ENCODE assay signal across 11 cellular contexts in the genomic region with DNA sequence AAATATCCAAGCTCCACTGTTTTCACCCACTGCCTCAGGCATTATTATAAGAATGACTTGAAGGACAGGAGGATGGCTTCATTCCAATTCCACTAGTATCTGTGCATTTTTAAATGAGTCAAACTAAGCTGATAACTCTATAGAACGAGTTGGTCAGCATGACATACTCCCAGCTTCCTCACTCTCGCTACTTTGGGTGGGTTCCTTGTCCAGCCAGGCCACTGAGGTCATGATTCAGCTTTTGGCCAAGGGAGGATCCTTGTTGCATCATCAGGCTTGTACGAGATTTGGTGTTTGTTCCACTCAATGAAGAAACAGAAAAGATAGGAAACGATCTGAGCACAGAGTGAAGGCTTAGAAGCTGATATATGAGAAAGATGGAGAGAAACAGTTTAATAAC. TPM values are rescaled to one million over a fixed set of nuclear protein-coding genes. Genes with fewer than 3 reads are reported as not detected.
DNase-seq lines count a peak whose midpoint lies in the region; ATAC-seq, FAIRE-seq and TF ChIP-seq lines count a peak whose summit lies in the region.
"Had no signal": no experiment of that assay in that cellular context is flagged by ENCODE, and none has a peak within 500 bp of the region (broad histone marks: within the 10 kb centered on the region; RNA-seq: fewer than 3 reads in every experiment).

No MANE protein-coding gene starts in this region.

- H3K4ac ChIP-seq in mesenchymal stem cell (ENCODE audit: low read depth in 1 of 2, low read length in 2 of 2) = no peak overlapping the region

- peaks cover 3 to 11% of the 10 kb centered on the region in 2 experiments for H3K36me3 ChIP-seq in endothelial cell of umbilical vein (ENCODE audit: control insufficient read depth in 2 of 2, extremely low read depth in 1 of 2, insufficient read depth in 2 of 2, low read length in 2 of 2)
- peaks cover 0 to 30% of the 10 kb centered on the region in 2 experiments for H3K36me3 ChIP-seq in mesenchymal stem cell (ENCODE audit: control insufficient read depth in 1 of 2, insufficient read depth in 2 of 2, low read depth in 1 of 2, low read length in 2 of 2)
- no peaks in the 10 kb centered on the region for H3K36me3 ChIP-seq in aorta (ENCODE audit: control insufficient read depth in 1 of 2, insufficient read depth in 2 of 2, low read length in 1 of 2)

- no peak for TF ChIP-seq CTCF in endothelial cell of umbilical vein (IDR thresholded peaks at IDR 0.05; ENCODE audit: extremely low read depth in 1 of 2, insufficient read depth in 1 of 2, low read depth in 1 of 2, low read length in 2 of 2)

- ATAC-seq in activated CD8-positive, alpha-beta memory T cell treated with anti-CD3 and anti-CD28 coated beads, Interleukin-2, amount 10 ng/mL, durations not matched to agents 7 days and 5 days = no peak
- ATAC-seq in aorta (ENCODE audit: low FRiP score) = peak; percentile 70
- ATAC-seq in GM21786 (IDR thresholded peaks at IDR 0.05; ENCODE audit: unreplicated experiment) = no peak
- ATAC-seq in HG03469 (IDR thresholded peaks at IDR 0.05; ENCODE audit: unreplicated experiment) = no peak

- H3K4me1 Mint-ChIP-seq in activated CD8-positive, alpha-beta memory T cell treated with anti-CD3 and anti-CD28 coated beads, Interleukin-2, amount 10 ng/mL, durations not matched to agents 7 days and 5 days = peaks cover 61% of the 10 kb centered on the region

- CTCF ChIA-PET in activated CD8-positive, alpha-beta memory T cell treated with anti-CD3 and anti-CD28 coated beads, Interleukin-2, amount 10 ng/mL, durations not matched to agents 7 days and 5 days (lab: Charles Lee) = interaction anchor here (1.0 to 3.5 kb wide), 4 partner anchors 10 to 42 kb away, joined by 3 to 11 read pairs (median 3); a partner anchor contains a TSS
- CTCF ChIA-PET in endothelial cell of umbilical vein (lab: Charles Lee) = interaction anchor here (1.0 to 3.7 kb wide), 8 partner anchors 10 to 283 kb away, joined by 3 to 18 read pairs (median 4); no protein-coding TSS in a partner anchor

- peak overlapping the region; percentile 77 for H3K27ac ChIP-seq in endothelial cell of umbilical vein (ENCODE audit: insufficient read depth, low read depth, low read length)
- no peak overlapping the region for H3K27ac ChIP-seq in mesenchymal stem cell (ENCODE audit: low read length, poor library complexity, severe bottlenecking)
- peak overlapping the region; percentile 76 to 79 for H3K27ac ChIP-seq in aorta (ENCODE audit: low read depth in 1 of 2, low read length in 2 of 2)
- H3K27ac ChIP-seq: 22Rv1 had no signal

- H3K4me3 Mint-ChIP-seq in activated CD8-positive, alpha-beta memory T cell treated with anti-CD3 and anti-CD28 coated beads, Interleukin-2, amount 10 ng/mL, durations not matched to agents 7 days and 5 days = no peak overlapping the region
- H3K4me3 Mint-ChIP-seq: activated B cell treated with CpG ODN at 0.5 μM for 24 hours had no signal

- peaks cover 63% of the 10 kb centered on the region for H3K79me2 ChIP-seq in endothelial cell of umbilical vein (ENCODE audit: control insufficient read depth, insufficient read depth, low read length)

- no peaks in the 10 kb centered on the region for H3K9me3 Mint-ChIP-seq in activated CD8-positive, alpha-beta memory T cell treated with anti-CD3 and anti-CD28 coated beads, Interleukin-2, amount 10 ng/mL, durations not matched to agents 7 days and 5 days (ENCODE audit: low read depth)
- H3K9me3 Mint-ChIP-seq: activated B cell treated with CpG ODN at 0.5 μM for 24 hours had no signal

- no peak overlapping the region for H2BK120ac ChIP-seq in mesenchymal stem cell (ENCODE audit: low read depth, low read length)

- H2BK15ac ChIP-seq in mesenchymal stem cell (ENCODE audit: low read depth, poor library complexity, severe bottlenecking) = no peak overlapping the region

- no peak overlapping the region for H3K23ac ChIP-seq in mesenchymal stem cell (ENCODE audit: low read length in 2 of 2)

- intact Hi-C loops in endothelial cell of umbilical vein (cut with micrococcal nuclease) = loop anchor here (1.0 to 10.0 kb wide), 4 partner anchors 106 to 1372 kb away; a partner anchor contains a TSS
- intact Hi-C loops in aorta (cut with DNase I) = no loop called here

- no peak for DNase-seq in activated CD8-positive, alpha-beta memory T cell treated with anti-CD3 and anti-CD28 coated beads, Interleukin-2, amount 10 ng/mL, durations not matched to agents 7 days and 5 days
- no peak for DNase-seq in activated CD8-positive, alpha-beta memory T cell treated with anti-CD3 and anti-CD28 coated beads, Interleukin-2, amount 50 U/mL, for 48 hours
- DNase-seq in endothelial cell of umbilical vein (ENCODE audit: low read depth, low spot score) (peak; percentile 71), mesenchymal stem cell (peak; percentile 64), aorta (peak in 1 of 2 donors; percentile 74), SKM-1 (lab: John Stamatoyannopoulos, UW; ENCODE audit: unreplicated experiment) (no peak)
- DNase-seq: activated B cell treated with CpG ODN at 0.5 μM for 24 hours, NCI-H82 had no signal

- dilution Hi-C loops in endothelial cell of umbilical vein (cut with MboI; ENCODE audit: extremely low pct_ligation_motif_present, low sequenced_read_pairs) = no loop called here

- no peak overlapping the region for H2AFZ ChIP-seq in endothelial cell of umbilical vein (ENCODE audit: low read depth, low read length)
- no peak overlapping the region for H2AFZ ChIP-seq in mesenchymal stem cell (ENCODE audit: low read depth, low read length)

- H2BK5ac ChIP-seq in mesenchymal stem cell (ENCODE audit: low read depth, low read length, poor library complexity, severe bottlenecking) = no peak overlapping the region

- H3K14ac ChIP-seq in mesenchymal stem cell (ENCODE audit: low read length in 2 of 2) = no peak overlapping the region

- H3K4me2 ChIP-seq in endothelial cell of umbilical vein (ENCODE audit: insufficient read depth, low read length) (peak overlapping the region; percentile 19), mesenchymal stem cell (ENCODE audit: low read length, poor library complexity, severe bottlenecking) (no peak overlapping the region)

- POLR2A ChIA-PET in endothelial cell of umbilical vein (lab: Charles Lee) = interaction anchor here (0.6 to 2.4 kb wide), 5 partner anchors 10 to 79 kb away, joined by 4 to 19 read pairs (median 4); a partner anchor contains a TSS

- H3K27me3 ChIP-seq in endothelial cell of umbilical vein (ENCODE audit: control insufficient read depth in 2 of 2, insufficient read depth in 2 of 2, low read length in 2 of 2) (no peaks in the 10 kb centered on the region), mesenchymal stem cell (ENCODE audit: control insufficient read depth in 1 of 2, insufficient read depth in 1 of 2, low read length in 2 of 2) (no peaks in the 10 kb centered on the region), aorta (ENCODE audit: control insufficient read depth in 1 of 2, insufficient read depth in 2 of 2, low read length in 1 of 2) (no peaks in the 10 kb centered on the region)

- peak overlapping the region; percentile 12 for H3K27ac Mint-ChIP-seq in activated CD8-positive, alpha-beta memory T cell treated with anti-CD3 and anti-CD28 coated beads, Interleukin-2, amount 10 ng/mL, durations not matched to agents 7 days and 5 days
- H3K27ac Mint-ChIP-seq: activated B cell treated with CpG ODN at 0.5 μM for 24 hours had no signal

- no peak overlapping the region for H4K8ac ChIP-seq in mesenchymal stem cell (ENCODE audit: low read length)

- H2AK5ac ChIP-seq in mesenchymal stem cell (ENCODE audit: low read length, severe bottlenecking) = no peak overlapping the region

- H3K4me1 ChIP-seq in endothelial cell of umbilical vein (ENCODE audit: control insufficient read depth, extremely low read depth, insufficient read depth, low read length) (peaks cover 95% of the 10 kb centered on the region), mesenchymal stem cell (ENCODE audit: control insufficient read depth, insufficient read depth, low read depth, low read length) (peaks cover 14% of the 10 kb centered on the region), aorta (ENCODE audit: control insufficient read depth in 1 of 2, insufficient read depth in 2 of 2, low read length in 2 of 2) (peaks cover 10 to 26% of the 10 kb centered on the region in 2 donors)

- TF ChIP-seq POLR2A in endothelial cell of umbilical vein (IDR thresholded peaks at IDR 0.05; ENCODE audit: low read depth, low read length) = no peak

- H2BK12ac ChIP-seq in mesenchymal stem cell (ENCODE audit: low read length in 2 of 2) = no peak overlapping the region

- peak; percentile 38 for FAIRE-seq in endothelial cell of umbilical vein (lab: Jason Lieb, UNC)

- H4K20me1 ChIP-seq in endothelial cell of umbilical vein (replicated peaks; ENCODE audit: control insufficient read depth, extremely low read depth, insufficient read depth, low read length) = no peaks in the 10 kb centered on the region

- no peaks in the 10 kb centered on the region for H3K9me1 ChIP-seq in endothelial cell of umbilical vein (replicated peaks; ENCODE audit: control insufficient read depth, extremely low read depth, insufficient read depth, low read length)

- H3K9ac ChIP-seq in endothelial cell of umbilical vein (replicated peaks; ENCODE audit: extremely low read depth, insufficient read depth, low read length) (peak overlapping the region; percentile 5), mesenchymal stem cell (ENCODE audit: low read length) (no peak overlapping the region)

- no peaks in the 10 kb centered on the region for H3K9me3 ChIP-seq in endothelial cell of umbilical vein (replicated peaks; ENCODE audit: control insufficient read depth, insufficient read depth, low read length)
- no peaks in the 10 kb centered on the region for H3K9me3 ChIP-seq in mesenchymal stem cell (ENCODE audit: control insufficient read depth, low read length)
- H3K9me3 ChIP-seq in aorta (ENCODE audit: control insufficient read depth, low read length) = no peaks in the 10 kb centered on the region

- no peaks in the 10 kb centered on the region for H3K27me3 Mint-ChIP-seq in activated CD8-positive, alpha-beta memory T cell treated with anti-CD3 and anti-CD28 coated beads, Interleukin-2, amount 10 ng/mL, durations not matched to agents 7 days and 5 days
- H3K27me3 Mint-ChIP-seq: activated B cell treated with CpG ODN at 0.5 μM for 24 hours had no signal

- H4K91ac ChIP-seq in mesenchymal stem cell (ENCODE audit: low read length) = no peak overlapping the region

- H3K36me3 Mint-ChIP-seq in activated CD8-positive, alpha-beta memory T cell treated with anti-CD3 and anti-CD28 coated beads, Interleukin-2, amount 10 ng/mL, durations not matched to agents 7 days and 5 days = peaks cover 79% of the 10 kb centered on the region

- peaks cover 41% of the 10 kb centered on the region for H3K79me1 ChIP-seq in mesenchymal stem cell (replicated peaks; ENCODE audit: low read length, poor library complexity, severe bottlenecking)

- WGBS in mesenchymal stem cell = 31% methylated on average over 4 of the region's 4 CpGs
- 8 to 17% methylated on average over 4 of the region's 4 CpGs for WGBS in aorta, 2 donors

- H3K18ac ChIP-seq in mesenchymal stem cell (ENCODE audit: low read depth in 1 of 2, low read length in 2 of 2) = no peak overlapping the region

- BruUV-seq in endothelial cell of umbilical vein (replicated peaks; lab: Mats Ljungman, UMichigan) = no TSS peak

- H3K4me3 ChIP-seq in endothelial cell of umbilical vein (replicated peaks in 1 of 3; ENCODE audit: insufficient read depth in 1 of 3, low read depth in 1 of 3, low read length in 3 of 3) (no peak overlapping the region), mesenchymal stem cell (ENCODE audit: insufficient read depth in 1 of 2, low read depth in 1 of 2, low read length in 2 of 2) (no peak overlapping the region), aorta (ENCODE audit: low read length in 2 of 2) (no peak overlapping the region)

RNA-seq across cellular contexts. Expression of a gene that starts 19.8 kb away (rescaled TPM):
- total RNA-seq in activated CD8-positive, alpha-beta memory T cell treated with anti-CD3 and anti-CD28 coated beads, Interleukin-2, amount 10 ng/mL, durations not matched to agents 7 days and 5 days = 100 to 1,000 TPM in 1 of 2 experiments, 10 to 100 TPM in 1; 84.5 to 114 TPM
- total RNA-seq in endothelial cell of umbilical vein = 55.2 and 73.0 TPM in 2 replicates
- polyA plus RNA-seq in endothelial cell of umbilical vein = 61.0 and 69.8 TPM in 2 replicates
- polyA plus RNA-seq in endothelial cell of umbilical vein (2011; cell fraction: cytosol; rRNA removed) = 50.2 and 54.6 TPM in 2 replicates
- polyA plus RNA-seq in endothelial cell of umbilical vein (2011; cell fraction: nucleus; rRNA removed) = 129 and 134 TPM in 2 replicates
- polyA plus RNA-seq in endothelial cell of umbilical vein (2012) = 41.1 and 43.9 TPM in 2 replicates
- polyA minus RNA-seq in endothelial cell of umbilical vein = 132 and 144 TPM in 2 replicates
- 3.8 TPM for polyA minus RNA-seq in endothelial cell of umbilical vein (2011; cell fraction: cytosol; rRNA and poly(A)+ RNA removed)
- 133 and 155 TPM in 2 replicates for polyA minus RNA-seq in endothelial cell of umbilical vein (2011; cell fraction: nucleus; rRNA and poly(A)+ RNA removed)
- 6.1 TPM for polyA plus RNA-seq in mesenchymal stem cell (2013, experiment 1 of 2)
- 6.1 TPM for polyA plus RNA-seq in mesenchymal stem cell (2013, experiment 2 of 2)
- total RNA-seq in aorta = 100 to 1,000 TPM in 1 of 2 donors, 10 to 100 TPM in 1; 49.8 to 252 TPM
- polyA plus RNA-seq in aorta = 10 to 100 TPM; 11.3 to 26.9 TPM

Comparison
In these comparisons a context has a peak if more than half of its experiments do, and no peak if none do; other contexts are left out.
1. DNase-seq: peak in endothelial cell of umbilical vein (single experiment) and mesenchymal stem cell (single experiment); none in activated CD8-positive, alpha-beta memory T cell treated with anti-CD3 and anti-CD28 coated beads, Interleukin-2, amount 10 ng/mL, durations not matched to agents 7 days and 5 days (single experiment), activated CD8-positive, alpha-beta memory T cell treated with anti-CD3 and anti-CD28 coated beads, Interleukin-2, amount 50 U/mL, for 48 hours (single experiment) and SKM-1 (single experiment).